Comparison of ENCODE assay signal across 2 cellular contexts in genomic region chr5:82387819-82388166, GRCh38.
TF ChIP-seq lines count a peak whose summit lies in the region.

No MANE protein-coding gene starts in this region.

TF ChIP-seq in IMR-90, 13 proteins besides CTCF, POLR2A, EP300 and RAD21:
- TF ChIP-seq NFE2L2 (IDR thresholded peaks at IDR 0.05; ENCODE audit: low read depth, low read length) = no peak
- no peak for TF ChIP-seq MXI1 (IDR thresholded peaks at IDR 0.05; ENCODE audit: borderline replicate concordance, low read depth, low read length)
- TF ChIP-seq BHLHE40 (IDR thresholded peaks at IDR 0.05; ENCODE audit: low read depth, low read length) = no peak
- TF ChIP-seq FOS (IDR thresholded peaks at IDR 0.05; ENCODE audit: low read depth, low read length) = no peak
- TF ChIP-seq USF2 (IDR thresholded peaks at IDR 0.05; ENCODE audit: low read depth, low read length) = no peak
- TF ChIP-seq SMC3 (IDR thresholded peaks at IDR 0.05; ENCODE audit: low read depth, low read length) = no peak
- no peak for TF ChIP-seq RCOR1 (IDR thresholded peaks at IDR 0.05; ENCODE audit: insufficient replicate concordance, low read length)
- no peak for TF ChIP-seq RFX5 (IDR thresholded peaks at IDR 0.05; ENCODE audit: low read depth, low read length)
- TF ChIP-seq CHD1 (IDR thresholded peaks at IDR 0.05; ENCODE audit: low read depth, low read length) = no peak
- no peak for TF ChIP-seq ELK1 (IDR thresholded peaks at IDR 0.05; ENCODE audit: borderline replicate concordance, low read depth, low read length)
- TF ChIP-seq MAFK (IDR thresholded peaks at IDR 0.05; ENCODE audit: low read depth, low read length) = no peak
- TF ChIP-seq MAZ (IDR thresholded peaks at IDR 0.05; ENCODE audit: borderline replicate concordance, low read depth, low read length) = no peak
- no peak for TF ChIP-seq CEBPB (IDR thresholded peaks at IDR 0.05; ENCODE audit: low read depth, low read length)

TF ChIP-seq in GM23338, 12 proteins besides CTCF, POLR2A, EP300 and RAD21:
- TF ChIP-seq EZH2phosphoT487 (IDR thresholded peaks at IDR 0.05; ENCODE audit: unreplicated experiment) (no peak), REST (IDR thresholded peaks at IDR 0.05; ENCODE audit: unreplicated experiment) (no peak), CREB1 (CRISPR knock-in tag; IDR thresholded peaks at IDR 0.05; ENCODE audit: low read depth) (no peak), EZH2 (IDR thresholded peaks at IDR 0.05; ENCODE audit: low read depth, unreplicated experiment) (no peak), ZNF114 (CRISPR knock-in tag; IDR thresholded peaks at IDR 0.05) (no peak), STAT1 (IDR thresholded peaks at IDR 0.05; ENCODE audit: unreplicated experiment) (no peak), POLR2AphosphoS5 (IDR thresholded peaks at IDR 0.05; ENCODE audit: low read depth) (no peak), ZNF462 (CRISPR knock-in tag; IDR thresholded peaks at IDR 0.05) (no peak), NANOG (IDR thresholded peaks at IDR 0.05; ENCODE audit: borderline replicate concordance) (no peak), ZNF331 (CRISPR knock-in tag; IDR thresholded peaks at IDR 0.05; ENCODE audit: low read depth) (no peak), ETS1 (IDR thresholded peaks at IDR 0.05) (no peak), JUNB (IDR thresholded peaks at IDR 0.05; ENCODE audit: unreplicated experiment) (no peak)
